Comparison of ENCODE assay signal across 28 cellular contexts in genomic region chr11:71169328-71169727, GRCh38.
"Had no signal": no experiment of that assay in that cellular context is flagged by ENCODE, and none has a peak within 500 bp of the region (broad histone marks: within the 10 kb centered on the region; RNA-seq: fewer than 3 reads in every experiment).

No MANE protein-coding gene starts in this region.

- ATAC-seq: left colon; mucosa of descending colon; naive thymus-derived CD4-positive, alpha-beta T cell; natural killer cell treated with Interleukin-12 subunit alpha and Interleukin-12 subunit beta and Interleukin-15 and Interleukin-18, amount 100 ng/mL, for 72 hours; right cardiac atrium; sciatic nerve; stimulated activated effector memory CD8-positive, alpha-beta T cell treated with anti-CD3 and anti-CD28 coated beads, Interleukin-12 subunit alpha, Interleukin-12 subunit beta, amount 100 ng/mL, for 72 hours; upper lobe of right lung had no signal

- FAIRE-seq: islet of Langerhans, small intestine, urothelium cell line had no signal

- H3K4me1 Mint-ChIP-seq: immature natural killer cell; naive thymus-derived CD4-positive, alpha-beta T cell; stimulated activated effector memory CD8-positive, alpha-beta T cell treated with anti-CD3 and anti-CD28 coated beads, Interleukin-12 subunit alpha, Interleukin-12 subunit beta, amount 100 ng/mL, for 72 hours had no signal

- H3K27me3 Mint-ChIP-seq: natural killer cell treated with Interleukin-12 subunit alpha and Interleukin-12 subunit beta and Interleukin-15 and Interleukin-18, amount 100 ng/mL, for 72 hours; progenitor cell of endocrine pancreas had no signal

- H3K4me3 Mint-ChIP-seq: immature natural killer cell; naive thymus-derived CD4-positive, alpha-beta T cell; natural killer cell treated with Interleukin-12 subunit alpha and Interleukin-12 subunit beta and Interleukin-15 and Interleukin-18, amount 100 ng/mL, for 72 hours; stimulated activated effector memory CD8-positive, alpha-beta T cell treated with anti-CD3 and anti-CD28 coated beads, Interleukin-12 subunit alpha, Interleukin-12 subunit beta, amount 100 ng/mL, for 72 hours; stimulated activated naive CD8-positive, alpha-beta T cell treated with anti-CD3 and anti-CD28 coated beads, Interleukin-15, Interleukin-2, amounts not matched to agents 100 ng/mL and 50 ng/mL, for 24 hours had no signal

- H3K27ac ChIP-seq: left ventricle myocardium inferior, ovary, spleen, suprapubic skin, thoracic aorta, tibial artery, upper lobe of right lung had no signal

- H3K4me3 ChIP-seq: left ventricle myocardium inferior, lung, mucosa of descending colon, ovary, spleen, suprapubic skin, thoracic aorta, tibial artery, upper lobe of right lung had no signal

- H3K9me3 ChIP-seq: left ventricle myocardium inferior, mucosa of descending colon, ovary, spleen, suprapubic skin, thoracic aorta, tibial artery, upper lobe of right lung had no signal

- H3K4me1 ChIP-seq: left ventricle myocardium inferior, spleen, suprapubic skin, tibial artery, upper lobe of right lung had no signal

- H3K9me3 Mint-ChIP-seq: natural killer cell treated with Interleukin-12 subunit alpha and Interleukin-12 subunit beta and Interleukin-15 and Interleukin-18, amount 100 ng/mL, for 72 hours; stimulated activated effector memory CD8-positive, alpha-beta T cell treated with anti-CD3 and anti-CD28 coated beads, Interleukin-12 subunit alpha, Interleukin-12 subunit beta, amount 100 ng/mL, for 72 hours; stimulated activated naive CD8-positive, alpha-beta T cell treated with anti-CD3 and anti-CD28 coated beads, Interleukin-15, Interleukin-2, amounts not matched to agents 100 ng/mL and 50 ng/mL, for 24 hours had no signal

- H3K27ac Mint-ChIP-seq: immature natural killer cell; naive thymus-derived CD4-positive, alpha-beta T cell; natural killer cell treated with Interleukin-12 subunit alpha and Interleukin-12 subunit beta and Interleukin-15 and Interleukin-18, amount 100 ng/mL, for 72 hours; progenitor cell of endocrine pancreas; stimulated activated effector memory CD8-positive, alpha-beta T cell treated with anti-CD3 and anti-CD28 coated beads, Interleukin-12 subunit alpha, Interleukin-12 subunit beta, amount 100 ng/mL, for 72 hours; stimulated activated naive CD8-positive, alpha-beta T cell treated with anti-CD3 and anti-CD28 coated beads, Interleukin-15, Interleukin-2, amounts not matched to agents 100 ng/mL and 50 ng/mL, for 24 hours had no signal

- DNase-seq: hypothalamus; immature natural killer cell; kidney; left colon; left ventricle myocardium inferior; mesendoderm; midbrain; mucosa of descending colon; naive thymus-derived CD4-positive, alpha-beta T cell; ovary; right cardiac atrium; small intestine; spleen; stimulated activated CD4-positive, alpha-beta T cell treated with anti-CD3 and anti-CD28 coated beads, Interleukin-4, amount 100 ng/mL, for 24 hours; stimulated activated naive CD4-positive, alpha-beta T cell; trophoblast cell; upper lobe of right lung had no signal

- H3K36me3 ChIP-seq: left ventricle myocardium inferior, ovary, spleen, suprapubic skin, thoracic aorta, tibial artery, upper lobe of right lung had no signal

- H3K27me3 ChIP-seq: ovary, suprapubic skin, upper lobe of right lung had no signal

- H3K36me3 Mint-ChIP-seq: immature natural killer cell; naive thymus-derived CD4-positive, alpha-beta T cell; natural killer cell treated with Interleukin-12 subunit alpha and Interleukin-12 subunit beta and Interleukin-15 and Interleukin-18, amount 100 ng/mL, for 72 hours; stimulated activated effector memory CD8-positive, alpha-beta T cell treated with anti-CD3 and anti-CD28 coated beads, Interleukin-12 subunit alpha, Interleukin-12 subunit beta, amount 100 ng/mL, for 72 hours had no signal
